ENCODE assay signal across 8 cellular contexts in the genomic region with DNA sequence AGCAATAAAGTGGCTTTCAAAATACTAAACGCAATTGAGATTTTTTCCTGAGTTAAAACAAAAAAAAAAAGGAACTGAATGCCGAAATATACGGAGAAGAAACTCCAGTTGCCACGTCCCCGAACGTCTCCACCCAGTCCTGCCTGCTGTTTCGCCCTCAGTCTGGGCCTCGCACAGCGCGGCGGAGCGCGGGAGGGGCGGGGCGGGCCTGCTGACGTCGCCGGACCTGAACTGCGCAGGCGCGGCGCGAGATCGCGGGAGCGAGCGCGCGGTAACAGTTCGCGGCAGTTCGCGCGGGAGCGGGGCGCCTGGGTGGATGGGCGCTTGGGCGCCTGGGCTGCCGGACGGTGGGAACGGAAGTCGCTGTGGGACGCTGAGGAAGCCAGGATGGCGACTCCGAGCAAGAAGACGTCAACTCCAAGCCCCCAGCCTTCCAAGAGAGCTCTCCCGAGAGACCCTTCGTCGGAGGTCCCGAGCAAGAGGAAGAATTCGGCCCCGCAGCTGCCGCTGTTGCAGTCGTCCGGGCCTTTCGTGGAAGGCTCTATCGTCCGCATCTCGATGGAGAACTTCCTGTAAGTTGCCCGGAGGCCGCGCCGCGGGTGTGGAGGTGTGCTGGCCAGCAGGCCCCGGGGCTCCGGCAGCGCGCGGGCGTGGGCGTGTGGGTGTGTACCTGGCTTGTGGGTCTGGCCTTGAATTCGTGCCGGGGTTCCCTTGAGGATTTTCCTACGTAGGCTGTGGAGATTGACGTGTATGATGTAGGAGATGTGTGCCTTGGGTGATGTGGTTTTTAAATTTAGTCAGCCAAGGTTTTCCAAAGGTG. TPM values are rescaled to one million over a fixed set of nuclear protein-coding genes. Genes with fewer than 3 reads are reported as not detected.
DNase-seq lines count a peak whose midpoint lies in the region; ATAC-seq and TF ChIP-seq lines count a peak whose summit lies in the region.

A gene (plus strand): TSS at position 287 of the 820 bp plus-strand sequence. CDS start 101 bp downstream, at position 388.

- DNase-seq in GM10248 (ENCODE audit: extremely low spot score) = peak; percentile 93
- peak; percentile 88 for DNase-seq in NCI-H1092 (lab: John Stamatoyannopoulos, UW)
- peak; percentile 95 for DNase-seq in SK-N-SH
- peak; percentile 87 for DNase-seq in activated naive CD4-positive, alpha-beta T cell treated with anti-CD3 and anti-CD28 coated beads, Interleukin-2, amount 50 U/mL, for 16 hours
- DNase-seq in germinal center (ENCODE audit: low spot score) = peak; percentile 91
- peak; percentile 52 for DNase-seq in non-pigmented ciliary epithelial cell (ENCODE audit: low read depth)
- peak; percentile 43 to 94 (median 84) for DNase-seq in substantia nigra (lab: John Stamatoyannopoulos, UW)

- 0% methylated on average over 17 of the region's 75 CpGs for WGBS in SK-N-SH (ENCODE audit: low lambda C conversion rate)

- peak within 1 kb of the TSS; percentile 93 to 95 for H3K27ac ChIP-seq in SK-N-SH (ENCODE audit: low read depth in 2 of 2, low read length in 1 of 2)
- H3K27ac ChIP-seq in substantia nigra (ENCODE audit: low read depth, low read length, poor library complexity, severe bottlenecking) = peak within 1 kb of the TSS; percentile 87

- H3F3A ChIP-seq in SK-N-SH (replicated peaks; ENCODE audit: insufficient read depth) = peaks cover 8% of the 10 kb centered on the region

- POLR2A ChIA-PET in GM10248 (lab: Yijun Ruan, JAX) = interaction anchor here (0.6 kb wide), 1 partner anchor 1630 kb away, joined by 3 read pairs; no protein-coding TSS in a partner anchor
- POLR2A ChIA-PET in SK-N-SH (lab: Yijun Ruan, JAX) = interaction anchor here (0.7 kb wide), 1 partner anchor 160 kb away, joined by 4 read pairs; no protein-coding TSS in a partner anchor

- no peaks in the 10 kb centered on the region for H3K27me3 ChIP-seq in SK-N-SH (ENCODE audit: insufficient read depth)

- TF ChIP-seq CTCF in GM10248 (IDR thresholded peaks at IDR 0.05; ENCODE audit: control extremely low read depth, extremely low read depth, low read depth, missing control alignments) = no peak
- TF ChIP-seq CTCF in SK-N-SH (IDR thresholded peaks at IDR 0.05) = no peak

- peaks cover 71% of the 10 kb centered on the region for H3K79me2 ChIP-seq in SK-N-SH (ENCODE audit: insufficient read depth)

- peaks cover 18 to 28% of the 10 kb centered on the region in 2 experiments for H3K4me1 ChIP-seq in SK-N-SH (ENCODE audit: control insufficient read depth in 1 of 2, insufficient read depth in 2 of 2, low read depth in 1 of 2, low read length in 1 of 2)

- peak within 1 kb of the TSS; percentile 88 to 97 for H3K4me3 ChIP-seq in SK-N-SH (ENCODE audit: low read depth in 2 of 2, low read length in 1 of 2)

- peak; percentile 78 for ATAC-seq in HG02610 (IDR thresholded peaks at IDR 0.05; ENCODE audit: unreplicated experiment)

- H3K9me3 ChIP-seq in SK-N-SH = no peaks in the 10 kb centered on the region

- peak within 1 kb of the TSS; percentile 92 for H3K4me2 ChIP-seq in SK-N-SH

- no peak; a peak in 2 of 4 replicates for TF ChIP-seq EP300 in SK-N-SH (IDR thresholded peaks at IDR 0.05; ENCODE audit: borderline replicate concordance in 1 of 2, low read depth in 1 of 2, low read length in 1 of 2)

- no peak for TF ChIP-seq RAD21 in SK-N-SH (IDR thresholded peaks at IDR 0.05; ENCODE audit: low read length)

- H4K20me1 ChIP-seq in SK-N-SH (ENCODE audit: insufficient read depth) = peaks cover 38% of the 10 kb centered on the region

- H3K36me3 ChIP-seq in SK-N-SH (replicated peaks in 1 of 2; ENCODE audit: control insufficient read depth in 1 of 2, insufficient read depth in 2 of 2, low read length in 1 of 2) = peaks cover 23 to 40% of the 10 kb centered on the region in 2 experiments

- no peaks in the 10 kb centered on the region for H3K9me2 ChIP-seq in SK-N-SH

- H3K9ac ChIP-seq in SK-N-SH = peak within 1 kb of the TSS; percentile 95

- CTCF ChIA-PET in GM10248 (lab: Yijun Ruan, JAX) (no interaction called here), SK-N-SH (lab: Yijun Ruan, JAX) (interaction anchor here (0.7 to 1.3 kb wide), 2 partner anchors 148 to 290 kb away, joined by 3 to 5 read pairs; no protein-coding TSS in a partner anchor)

- peak within 1 kb of the TSS; percentile 87 for H2AFZ ChIP-seq in SK-N-SH (ENCODE audit: low read depth)

TF ChIP-seq in SK-N-SH, 30 proteins besides CTCF, POLR2A, EP300 and RAD21 (continues in another document):
- TF ChIP-seq NRF1 (IDR thresholded peaks at IDR 0.05; ENCODE audit: low read depth, low read length) = peak; percentile 76
- TF ChIP-seq, protein P1, sequence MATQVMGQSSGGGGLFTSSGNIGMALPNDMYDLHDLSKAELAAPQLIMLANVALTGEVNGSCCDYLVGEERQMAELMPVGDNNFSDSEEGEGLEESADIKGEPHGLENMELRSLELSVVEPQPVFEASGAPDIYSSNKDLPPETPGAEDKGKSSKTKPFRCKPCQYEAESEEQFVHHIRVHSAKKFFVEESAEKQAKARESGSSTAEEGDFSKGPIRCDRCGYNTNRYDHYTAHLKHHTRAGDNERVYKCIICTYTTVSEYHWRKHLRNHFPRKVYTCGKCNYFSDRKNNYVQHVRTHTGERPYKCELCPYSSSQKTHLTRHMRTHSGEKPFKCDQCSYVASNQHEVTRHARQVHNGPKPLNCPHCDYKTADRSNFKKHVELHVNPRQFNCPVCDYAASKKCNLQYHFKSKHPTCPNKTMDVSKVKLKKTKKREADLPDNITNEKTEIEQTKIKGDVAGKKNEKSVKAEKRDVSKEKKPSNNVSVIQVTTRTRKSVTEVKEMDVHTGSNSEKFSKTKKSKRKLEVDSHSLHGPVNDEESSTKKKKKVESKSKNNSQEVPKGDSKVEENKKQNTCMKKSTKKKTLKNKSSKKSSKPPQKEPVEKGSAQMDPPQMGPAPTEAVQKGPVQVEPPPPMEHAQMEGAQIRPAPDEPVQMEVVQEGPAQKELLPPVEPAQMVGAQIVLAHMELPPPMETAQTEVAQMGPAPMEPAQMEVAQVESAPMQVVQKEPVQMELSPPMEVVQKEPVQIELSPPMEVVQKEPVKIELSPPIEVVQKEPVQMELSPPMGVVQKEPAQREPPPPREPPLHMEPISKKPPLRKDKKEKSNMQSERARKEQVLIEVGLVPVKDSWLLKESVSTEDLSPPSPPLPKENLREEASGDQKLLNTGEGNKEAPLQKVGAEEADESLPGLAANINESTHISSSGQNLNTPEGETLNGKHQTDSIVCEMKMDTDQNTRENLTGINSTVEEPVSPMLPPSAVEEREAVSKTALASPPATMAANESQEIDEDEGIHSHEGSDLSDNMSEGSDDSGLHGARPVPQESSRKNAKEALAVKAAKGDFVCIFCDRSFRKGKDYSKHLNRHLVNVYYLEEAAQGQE (IDR thresholded peaks at IDR 0.05; ENCODE audit: low read depth, low read length) = 0 out of 2 replicates have a peak, but pooled peaks have one; percentile 24
- peak; percentile 70 for TF ChIP-seq GABPA (IDR thresholded peaks at IDR 0.05; ENCODE audit: low read depth)
- TF ChIP-seq TCF12 (IDR thresholded peaks at IDR 0.05) = peak; percentile 3; the same call in 1 of the 2 replicates
- TF ChIP-seq NFIC (IDR thresholded peaks at IDR 0.05; ENCODE audit: borderline replicate concordance) = no peak
- TF ChIP-seq JUND (IDR thresholded peaks at IDR 0.05) = no peak
- TF ChIP-seq, protein P2, sequence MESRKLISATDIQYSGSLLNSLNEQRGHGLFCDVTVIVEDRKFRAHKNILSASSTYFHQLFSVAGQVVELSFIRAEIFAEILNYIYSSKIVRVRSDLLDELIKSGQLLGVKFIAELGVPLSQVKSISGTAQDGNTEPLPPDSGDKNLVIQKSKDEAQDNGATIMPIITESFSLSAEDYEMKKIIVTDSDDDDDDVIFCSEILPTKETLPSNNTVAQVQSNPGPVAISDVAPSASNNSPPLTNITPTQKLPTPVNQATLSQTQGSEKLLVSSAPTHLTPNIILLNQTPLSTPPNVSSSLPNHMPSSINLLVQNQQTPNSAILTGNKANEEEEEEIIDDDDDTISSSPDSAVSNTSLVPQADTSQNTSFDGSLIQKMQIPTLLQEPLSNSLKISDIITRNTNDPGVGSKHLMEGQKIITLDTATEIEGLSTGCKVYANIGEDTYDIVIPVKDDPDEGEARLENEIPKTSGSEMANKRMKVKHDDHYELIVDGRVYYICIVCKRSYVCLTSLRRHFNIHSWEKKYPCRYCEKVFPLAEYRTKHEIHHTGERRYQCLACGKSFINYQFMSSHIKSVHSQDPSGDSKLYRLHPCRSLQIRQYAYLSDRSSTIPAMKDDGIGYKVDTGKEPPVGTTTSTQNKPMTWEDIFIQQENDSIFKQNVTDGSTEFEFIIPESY (IDR thresholded peaks at IDR 0.05; ENCODE audit: borderline replicate concordance, low read depth) = peak; percentile 96
- no peak for TF ChIP-seq FOSL2 (IDR thresholded peaks at IDR 0.05; ENCODE audit: borderline replicate concordance, low read depth)
- TF ChIP-seq, protein P3, sequence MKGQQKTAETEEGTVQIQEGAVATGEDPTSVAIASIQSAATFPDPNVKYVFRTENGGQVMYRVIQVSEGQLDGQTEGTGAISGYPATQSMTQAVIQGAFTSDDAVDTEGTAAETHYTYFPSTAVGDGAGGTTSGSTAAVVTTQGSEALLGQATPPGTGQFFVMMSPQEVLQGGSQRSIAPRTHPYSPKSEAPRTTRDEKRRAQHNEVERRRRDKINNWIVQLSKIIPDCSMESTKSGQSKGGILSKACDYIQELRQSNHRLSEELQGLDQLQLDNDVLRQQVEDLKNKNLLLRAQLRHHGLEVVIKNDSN (IDR thresholded peaks at IDR 0.05; ENCODE audit: borderline replicate concordance, low read depth) = 0 out of 2 replicates have a peak, but pooled peaks have one; percentile 18
- 0 out of 2 replicates have a peak, but pooled peaks have one; percentile 6 for TF ChIP-seq TEAD4 (IDR thresholded peaks at IDR 0.05; ENCODE audit: borderline replicate concordance, insufficient read depth)
- no peak for TF ChIP-seq MEF2A (IDR thresholded peaks at IDR 0.05; ENCODE audit: borderline replicate concordance, low read depth)
- TF ChIP-seq, protein P4, sequence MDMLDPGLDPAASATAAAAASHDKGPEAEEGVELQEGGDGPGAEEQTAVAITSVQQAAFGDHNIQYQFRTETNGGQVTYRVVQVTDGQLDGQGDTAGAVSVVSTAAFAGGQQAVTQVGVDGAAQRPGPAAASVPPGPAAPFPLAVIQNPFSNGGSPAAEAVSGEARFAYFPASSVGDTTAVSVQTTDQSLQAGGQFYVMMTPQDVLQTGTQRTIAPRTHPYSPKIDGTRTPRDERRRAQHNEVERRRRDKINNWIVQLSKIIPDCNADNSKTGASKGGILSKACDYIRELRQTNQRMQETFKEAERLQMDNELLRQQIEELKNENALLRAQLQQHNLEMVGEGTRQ (IDR thresholded peaks at IDR 0.05; ENCODE audit: borderline replicate concordance, low read depth, low read length) = no peak
- TF ChIP-seq EZH2phosphoT487 (IDR thresholded peaks at IDR 0.05; ENCODE audit: borderline replicate concordance, low read depth) = no peak
- peak; percentile 92 for TF ChIP-seq POLR2AphosphoS5 (IDR thresholded peaks at IDR 0.05; ENCODE audit: low read depth, low read length)
- no peak for TF ChIP-seq FOXM1 (IDR thresholded peaks at IDR 0.05; ENCODE audit: low read depth)

RNA-seq across cellular contexts. Expression of the gene that starts here (rescaled TPM):
- polyA plus RNA-seq in SK-N-SH (2012; rRNA removed) = 5.3 and 7.5 TPM in 2 replicates
- 6.5 and 8.2 TPM in 2 replicates for polyA plus RNA-seq in SK-N-SH (2012; cell fraction: cytosol; rRNA removed)
- polyA plus RNA-seq in SK-N-SH (2012; cell fraction: nucleus; rRNA removed) = 6.4 and 14.5 TPM in 2 replicates

Comparison
In these comparisons a context has a peak if more than half of its experiments do, and no peak if none do; other contexts are left out.
1. Peak in every context shown above with its lines: DNase-seq, ATAC-seq, H3K4me3 ChIP-seq and H3K27ac ChIP-seq.